In the genomic region with DNA sequence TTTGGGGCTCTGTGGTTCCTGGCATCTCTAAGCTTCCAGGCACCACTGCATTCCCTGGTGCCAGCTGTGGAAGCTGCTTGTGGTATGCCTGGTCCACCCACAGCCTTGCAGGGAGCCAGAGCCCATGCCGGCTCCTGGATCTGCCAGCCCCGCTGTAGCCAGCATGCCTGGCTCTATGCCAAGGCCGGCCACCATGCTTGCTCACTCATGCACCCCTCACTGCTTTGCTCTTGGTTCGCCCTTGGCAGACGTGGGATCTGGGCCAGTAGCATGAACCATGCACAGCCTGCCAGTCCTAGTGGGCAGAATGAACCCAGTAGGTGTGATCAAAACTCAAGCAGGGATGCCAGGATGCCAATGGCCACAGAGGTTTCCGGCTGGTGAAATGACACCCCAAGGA, we compare ENCODE assay signal across 16 cellular contexts.
DNase-seq lines count a peak whose midpoint lies in the region; ATAC-seq and TF ChIP-seq lines count a peak whose summit lies in the region.
"Had no signal": no experiment of that assay in that cellular context is flagged by ENCODE, and none has a peak within 500 bp of the region (broad histone marks: within the 10 kb centered on the region; RNA-seq: fewer than 3 reads in every experiment).

No MANE protein-coding gene starts in this region.

- H3K4me1 Mint-ChIP-seq in activated T-cell treated with anti-CD3 and anti-CD28 coated beads, Interleukin-2, amount 50 U/mL, for 4 hours (ENCODE audit: low read depth): no peaks in the 10 kb centered on the region
- H3K4me1 Mint-ChIP-seq in activated T-cell treated with anti-CD3 and anti-CD28 coated beads, Interleukin-2, amount 50 U/mL, for 72 hours (ENCODE audit: low read depth): no peaks in the 10 kb centered on the region
- H3K4me1 Mint-ChIP-seq in activated CD4-positive, alpha-beta T cell treated with anti-CD3 and anti-CD28 coated beads, Interleukin-2, amount 10 ng/mL, durations not matched to agents 24 days and 14 days: no peaks in the 10 kb centered on the region
- H3K4me1 Mint-ChIP-seq: GM23338 had no signal

- H3K4me3 Mint-ChIP-seq in activated T-cell treated with anti-CD3 and anti-CD28 coated beads, Interleukin-2, amount 50 U/mL, for 4 hours: no peak overlapping the region
- H3K4me3 Mint-ChIP-seq in activated T-cell treated with anti-CD3 and anti-CD28 coated beads, Interleukin-2, amount 50 U/mL, for 72 hours: no peak overlapping the region
- H3K4me3 Mint-ChIP-seq in activated CD4-positive, alpha-beta T cell treated with anti-CD3 and anti-CD28 coated beads, Interleukin-2, amount 10 ng/mL, durations not matched to agents 24 days and 14 days: no peak overlapping the region
- H3K4me3 Mint-ChIP-seq: CD8-positive, alpha-beta T cell; GM23338 had no signal

- intact Hi-C loops in activated CD4-positive, alpha-beta T cell treated with anti-CD3 and anti-CD28 coated beads, Interleukin-2, amount 10 ng/mL, durations not matched to agents 24 days and 14 days (cut with micrococcal nuclease): no loop called here

- TF ChIP-seq CTCF in upper lobe of left lung (IDR thresholded peaks at IDR 0.05): no peak

- H3K4me3 ChIP-seq in upper lobe of left lung: no peak overlapping the region
- H3K4me3 ChIP-seq: BLaER1, GM23338 had no signal

- peaks cover 0 to 5% (median 0%) of the 10 kb centered on the region in 4 donors for H3K9me3 ChIP-seq in upper lobe of left lung
- H3K9me3 ChIP-seq: BLaER1 had no signal

- H3K27me3 ChIP-seq in upper lobe of left lung: no peaks in the 10 kb centered on the region
- H3K27me3 ChIP-seq: BLaER1 had no signal

- no peaks in the 10 kb centered on the region for H3K36me3 ChIP-seq in upper lobe of left lung
- H3K36me3 ChIP-seq: BLaER1 had no signal

- H3K4me1 ChIP-seq in upper lobe of left lung: no peaks in the 10 kb centered on the region
- H3K4me1 ChIP-seq: BLaER1 had no signal

- ATAC-seq in activated T-cell treated with anti-CD3 and anti-CD28 coated beads, Interleukin-2, amount 50 U/mL, for 4 hours: no peak
- ATAC-seq in activated T-cell treated with anti-CD3 and anti-CD28 coated beads, Interleukin-2, amount 50 U/mL, for 72 hours (replicated peaks in 1 of 2): no peak
- ATAC-seq in left lobe of liver (no peak), upper lobe of left lung (ENCODE audit: low FRiP score in 2 of 2) (peak in 1 of 2 donors; percentile 19)
- ATAC-seq: CD8-positive, alpha-beta T cell; GM23338 had no signal

- TF ChIP-seq EP300 in upper lobe of left lung (IDR thresholded peaks at IDR 0.05): no peak

- H3K27ac ChIP-seq in upper lobe of left lung: no peak overlapping the region
- H3K27ac ChIP-seq: BLaER1 had no signal

- no peaks in the 10 kb centered on the region for H3K9me3 Mint-ChIP-seq in activated T-cell treated with anti-CD3 and anti-CD28 coated beads, Interleukin-2, amount 50 U/mL, for 4 hours
- H3K9me3 Mint-ChIP-seq in activated T-cell treated with anti-CD3 and anti-CD28 coated beads, Interleukin-2, amount 50 U/mL, for 72 hours: peaks cover 0 to 1% of the 10 kb centered on the region in 2 donors
- no peaks in the 10 kb centered on the region for H3K9me3 Mint-ChIP-seq in activated CD4-positive, alpha-beta T cell treated with anti-CD3 and anti-CD28 coated beads, Interleukin-2, amount 10 ng/mL, durations not matched to agents 24 days and 14 days
- H3K9me3 Mint-ChIP-seq: CD8-positive, alpha-beta T cell; GM23338 had no signal

- WGBS in upper lobe of left lung, 2 donors: 92 to 100% methylated on average over 1 to 6 of the region's 6 CpGs

- H3K36me3 Mint-ChIP-seq in activated T-cell treated with anti-CD3 and anti-CD28 coated beads, Interleukin-2, amount 50 U/mL, for 4 hours (ENCODE audit: insufficient read depth): no peaks in the 10 kb centered on the region
- H3K36me3 Mint-ChIP-seq in activated T-cell treated with anti-CD3 and anti-CD28 coated beads, Interleukin-2, amount 50 U/mL, for 72 hours (ENCODE audit: insufficient read depth in 2 of 2): no peaks in the 10 kb centered on the region
- no peaks in the 10 kb centered on the region for H3K36me3 Mint-ChIP-seq in activated CD4-positive, alpha-beta T cell treated with anti-CD3 and anti-CD28 coated beads, Interleukin-2, amount 10 ng/mL, durations not matched to agents 24 days and 14 days (ENCODE audit: low read depth)
- H3K36me3 Mint-ChIP-seq: CD8-positive, alpha-beta T cell had no signal

- no peak for TF ChIP-seq POLR2A in upper lobe of left lung (IDR thresholded peaks at IDR 0.05)

- no peaks in the 10 kb centered on the region for H3K27me3 Mint-ChIP-seq in activated T-cell treated with anti-CD3 and anti-CD28 coated beads, Interleukin-2, amount 50 U/mL, for 4 hours (ENCODE audit: low read depth)
- no peaks in the 10 kb centered on the region for H3K27me3 Mint-ChIP-seq in activated T-cell treated with anti-CD3 and anti-CD28 coated beads, Interleukin-2, amount 50 U/mL, for 72 hours (ENCODE audit: low read depth)
- no peaks in the 10 kb centered on the region for H3K27me3 Mint-ChIP-seq in activated CD4-positive, alpha-beta T cell treated with anti-CD3 and anti-CD28 coated beads, Interleukin-2, amount 10 ng/mL, durations not matched to agents 24 days and 14 days

- DNase-seq in activated T-cell treated with anti-CD3 and anti-CD28 coated beads, Interleukin-2, amount 50 U/mL, for 4 hours: peak; percentile 1
- DNase-seq in activated T-cell treated with anti-CD3 and anti-CD28 coated beads, Interleukin-2, amount 50 U/mL, for 72 hours: no peak
- DNase-seq in M059J (ENCODE audit: low read depth): peak; percentile 2
- peak; percentile 39 for DNase-seq in left lobe of liver (ENCODE audit: low spot score)
- peak; percentile 19 to 42 for DNase-seq in upper lobe of left lung
- DNase-seq in activated CD4-positive, alpha-beta T cell treated with anti-CD3 and anti-CD28 coated beads, Interleukin-2, amount 10 ng/mL, durations not matched to agents 24 days and 14 days: no peak
- no peak for DNase-seq in stimulated activated CD4-positive, alpha-beta T cell treated with anti-CD3 and anti-CD28 coated beads, Interleukin-4, amount 100 ng/mL, for 1 hour
- DNase-seq in NCI-H446 (lab: John Stamatoyannopoulos, UW): no peak
- DNase-seq: KG1, NCI-H1048, NCI-H1436 treated with DMSO at 0.1 percent for 48 hours, NCI-H2081, NCI-H510A had no signal

- no peak overlapping the region for H3K27ac Mint-ChIP-seq in activated T-cell treated with anti-CD3 and anti-CD28 coated beads, Interleukin-2, amount 50 U/mL, for 72 hours
- H3K27ac Mint-ChIP-seq in activated CD4-positive, alpha-beta T cell treated with anti-CD3 and anti-CD28 coated beads, Interleukin-2, amount 10 ng/mL, durations not matched to agents 24 days and 14 days: no peak overlapping the region
- H3K27ac Mint-ChIP-seq: CD8-positive, alpha-beta T cell; GM23338 had no signal

Comparison
In these comparisons a context has a peak if more than half of its experiments do, and no peak if none do; other contexts are left out.
1. DNase-seq: peak in activated T-cell treated with anti-CD3 and anti-CD28 coated beads, Interleukin-2, amount 50 U/mL, for 4 hours (single experiment), M059J (single experiment), left lobe of liver (single experiment) and upper lobe of left lung (2 of 2); none in activated T-cell treated with anti-CD3 and anti-CD28 coated beads, Interleukin-2, amount 50 U/mL, for 72 hours (0 of 2), activated CD4-positive, alpha-beta T cell treated with anti-CD3 and anti-CD28 coated beads, Interleukin-2, amount 10 ng/mL, durations not matched to agents 24 days and 14 days (single experiment), stimulated activated CD4-positive, alpha-beta T cell treated with anti-CD3 and anti-CD28 coated beads, Interleukin-4, amount 100 ng/mL, for 1 hour (single experiment) and NCI-H446 (0 of 2).